In genomic region chr17:49748223-49748622, GRCh38 we compare ENCODE assay signal across 13 cellular contexts. TPM values are rescaled to one million over a fixed set of nuclear protein-coding genes. Genes with fewer than 3 reads are reported as not detected.
DNase-seq lines count a peak whose midpoint lies in the region; ATAC-seq, FAIRE-seq and TF ChIP-seq lines count a peak whose summit lies in the region.
"Had no signal": no experiment of that assay in that cellular context is flagged by ENCODE, and none has a peak within 500 bp of the region (broad histone marks: within the 10 kb centered on the region; RNA-seq: fewer than 3 reads in every experiment).

No MANE protein-coding gene starts in this region.

- H3K9me3 Mint-ChIP-seq in effector memory CD8-positive, alpha-beta T cell = no peaks in the 10 kb centered on the region
- H3K9me3 Mint-ChIP-seq: dendritic cell treated with granulocyte-macrophage colony-stimulating factor and Interleukin-4, amounts not matched to agents 40 ng/mL and 50 ng/mL, for 4 days had no signal

- TF ChIP-seq POLR2A in GM12892 (IDR thresholded peaks at IDR 0.05; ENCODE audit: low read depth, low read length) = no peak

- no peaks in the 10 kb centered on the region for H3K27me3 ChIP-seq in BLaER1 treated with 17β-estradiol and CSF1 and Interleukin-3, amounts not matched to agents 10 nM and 100 nM
- H3K27me3 ChIP-seq in pancreas = no peaks in the 10 kb centered on the region
- H3K27me3 ChIP-seq: tibial artery had no signal

- 85 to 96% methylated on average over 3 of the region's 3 CpGs for WGBS in pancreas, 2 donors

- H3K9me3 ChIP-seq in BLaER1 treated with 17β-estradiol and CSF1 and Interleukin-3, amounts not matched to agents 10 nM and 100 nM (replicated peaks in 1 of 11) = no peaks in the 10 kb centered on the region
- no peaks in the 10 kb centered on the region for H3K9me3 ChIP-seq in pancreas
- H3K9me3 ChIP-seq: tibial artery had no signal

- peaks cover 45% of the 10 kb centered on the region for H3K36me3 Mint-ChIP-seq in effector memory CD8-positive, alpha-beta T cell (ENCODE audit: insufficient read depth)

- no peak for TF ChIP-seq CTCF in pancreas (IDR thresholded peaks at IDR 0.05)

- H3K27ac ChIP-seq in BLaER1 treated with 17β-estradiol and CSF1 and Interleukin-3, amounts not matched to agents 10 nM and 100 nM = peak overlapping the region in 9 of 11 experiments; percentile 94 to 100 (median 98); a peak in 17 of 22 replicates
- no peak overlapping the region for H3K27ac ChIP-seq in pancreas
- H3K27ac ChIP-seq: tibial artery had no signal

- H4K20me1 ChIP-seq in BLaER1 treated with 17β-estradiol and CSF1 and Interleukin-3, amounts not matched to agents 10 nM and 100 nM = no peaks in the 10 kb centered on the region

- H3K4me2 ChIP-seq in BLaER1 treated with 17β-estradiol and CSF1 and Interleukin-3, amounts not matched to agents 10 nM and 100 nM = peak overlapping the region; percentile 80 to 97 (median 94)

- no peaks in the 10 kb centered on the region for H3K27me3 Mint-ChIP-seq in effector memory CD8-positive, alpha-beta T cell
- H3K27me3 Mint-ChIP-seq: dendritic cell treated with granulocyte-macrophage colony-stimulating factor and Interleukin-4, amounts not matched to agents 40 ng/mL and 50 ng/mL, for 4 days had no signal

- H3K4me1 ChIP-seq in BLaER1 treated with 17β-estradiol and CSF1 and Interleukin-3, amounts not matched to agents 10 nM and 100 nM = peaks cover 72 to 91% (median 90%) of the 10 kb centered on the region in 10 experiments
- H3K4me1 ChIP-seq in pancreas = peaks cover 0 to 3% (median 0%) of the 10 kb centered on the region in 3 donors

- ATAC-seq in effector memory CD8-positive, alpha-beta T cell (replicated peaks) = peak; percentile 52
- ATAC-seq in pancreas (no peak), HG03135 (IDR thresholded peaks at IDR 0.05; ENCODE audit: unreplicated experiment) (no peak)

- peak overlapping the region in 8 of 11 experiments; percentile 52 to 90 (median 75); a peak in 17 of 22 replicates for H3K9ac ChIP-seq in BLaER1 treated with 17β-estradiol and CSF1 and Interleukin-3, amounts not matched to agents 10 nM and 100 nM

- intact Hi-C loops in pancreas (cut with DNase I) = no loop called here

- H3K36me3 ChIP-seq in BLaER1 treated with 17β-estradiol and CSF1 and Interleukin-3, amounts not matched to agents 10 nM and 100 nM = peaks cover 0 to 77% (median 17%) of the 10 kb centered on the region in 11 experiments; a peak in 12 of 22 replicates
- no peaks in the 10 kb centered on the region for H3K36me3 ChIP-seq in pancreas

- FAIRE-seq in GM12892 (lab: Jason Lieb, UNC) = peak; percentile 53
- no peak for FAIRE-seq in pancreas (lab: Jason Lieb, UNC)
- FAIRE-seq: TTC549 had no signal

- peak overlapping the region; percentile 74 to 75 for H3K4me3 Mint-ChIP-seq in effector memory CD8-positive, alpha-beta T cell
- H3K4me3 Mint-ChIP-seq: dendritic cell treated with granulocyte-macrophage colony-stimulating factor and Interleukin-4, amounts not matched to agents 40 ng/mL and 50 ng/mL, for 4 days had no signal

- peaks cover 63 to 68% of the 10 kb centered on the region in 2 donors for H3K4me1 Mint-ChIP-seq in effector memory CD8-positive, alpha-beta T cell (ENCODE audit: low read depth in 2 of 2)

- peak overlapping the region in 7 of 10 experiments; percentile 3 to 41 (median 35); a peak in 11 of 20 replicates for H3K4me3 ChIP-seq in BLaER1 treated with 17β-estradiol and CSF1 and Interleukin-3, amounts not matched to agents 10 nM and 100 nM
- H3K4me3 ChIP-seq in pancreas = no peak overlapping the region
- H3K4me3 ChIP-seq: tibial artery had no signal

- peak overlapping the region; percentile 96 to 99 for H3K27ac Mint-ChIP-seq in effector memory CD8-positive, alpha-beta T cell

- DNase-seq in GM12892 (ENCODE audit: insufficient read length) (no peak), T-helper 22 cell (ENCODE audit: low read depth) (peak; percentile 41), pancreas (no peak), NCI-H1436 (lab: John Stamatoyannopoulos, UW) (no peak), COLO668 (lab: John Stamatoyannopoulos, UW; ENCODE audit: unreplicated experiment) (no peak)
- DNase-seq in effector memory CD8-positive, alpha-beta T cell = peak in 2 of 3 experiments; percentile 32 to 39
- DNase-seq: DMS53, SHP77 treated with DMSO at 0.1 percent for 48 hours, tibial artery had no signal

RNA-seq across cellular contexts. Expression of gene FAM117A, which starts 15.7 kb away (rescaled TPM):
- polyA plus RNA-seq in GM12892 (2012; ENCODE audit: missing spikeins) = 18.2 TPM
- total RNA-seq in pancreas = 10 to 100 TPM in 2 of 6 donors, 1 to 10 TPM in 4; 5.5 to 14.8 (median 8.5) TPM
- polyA plus RNA-seq in pancreas = 10 to 100 TPM in 1 of 2 donors, 1 to 10 TPM in 1; 5.3 to 12.3 TPM

RNA-seq across cellular contexts. Expression of gene KAT7, which starts 40.3 kb away (rescaled TPM):
- polyA plus RNA-seq in GM12892 (2012; ENCODE audit: missing spikeins) = 18.7 TPM
- 10 to 100 TPM; 18.9 to 31.5 (median 19.8) TPM for total RNA-seq in pancreas
- polyA plus RNA-seq in pancreas = 10 to 100 TPM in 1 of 2 donors, 1 to 10 TPM in 1; 3.5 to 10.4 TPM

RNA-seq across cellular contexts. Expression of gene SLC35B1, which starts 40.5 kb away (rescaled TPM):
- polyA plus RNA-seq in GM12892 (2012; ENCODE audit: missing spikeins) = 28.3 TPM
- total RNA-seq in pancreas = 10 to 100 TPM; 16.5 to 32.4 (median 28.4) TPM
- polyA plus RNA-seq in pancreas = 10 to 100 TPM; 36.7 to 62.5 TPM

Comparison
In these comparisons a context has a peak if more than half of its experiments do, and no peak if none do; other contexts are left out.
1. H3K27ac ChIP-seq: peak in BLaER1 treated with 17β-estradiol and CSF1 and Interleukin-3, amounts not matched to agents 10 nM and 100 nM (9 of 11); none in pancreas (0 of 4).
2. H3K4me3 ChIP-seq: peak in BLaER1 treated with 17β-estradiol and CSF1 and Interleukin-3, amounts not matched to agents 10 nM and 100 nM (7 of 10); none in pancreas (0 of 4).
3. DNase-seq: peak in T-helper 22 cell (single experiment) and effector memory CD8-positive, alpha-beta T cell (2 of 3); none in GM12892 (single experiment), pancreas (0 of 6), NCI-H1436 (single experiment) and COLO668 (single experiment).